ENCODE assay signal across 8 cellular contexts in the genomic region with DNA sequence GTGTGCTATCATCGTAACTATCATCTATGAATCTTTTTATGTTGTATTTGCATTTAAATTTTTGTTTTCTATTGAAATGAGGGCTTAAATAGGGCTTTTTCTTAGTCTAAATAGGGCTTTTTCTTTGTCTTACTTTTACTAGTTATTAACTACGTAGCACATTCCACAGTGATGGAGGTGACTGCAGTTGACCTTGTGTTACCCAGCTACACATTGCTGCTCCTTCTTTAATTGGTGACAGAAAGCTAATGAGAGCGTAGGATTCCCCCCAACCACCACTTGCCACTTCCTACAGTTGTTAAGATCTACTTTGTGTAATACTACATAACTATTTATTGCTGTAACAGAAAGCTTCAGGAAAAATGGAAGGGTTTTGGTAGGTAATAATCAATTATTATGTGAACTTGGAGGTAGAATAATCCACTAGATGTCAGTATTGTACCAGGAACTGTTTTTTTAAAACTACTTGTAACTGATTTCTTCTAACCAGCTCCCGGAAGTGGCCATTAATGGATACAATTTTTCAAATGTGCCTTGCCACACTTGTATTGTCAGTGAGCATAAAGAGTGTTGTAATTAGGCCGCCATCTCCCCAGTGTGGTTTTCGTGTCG. TPM values are rescaled to one million over a fixed set of nuclear protein-coding genes. Genes with fewer than 3 reads are reported as not detected.
DNase-seq lines count a peak whose midpoint lies in the region; ATAC-seq and TF ChIP-seq lines count a peak whose summit lies in the region.

No MANE protein-coding gene starts in this region.

- peaks cover 53% of the 10 kb centered on the region for H3K36me3 Mint-ChIP-seq in nephron (ENCODE audit: low read depth)

- H3K4me3 ChIP-seq in dorsolateral prefrontal cortex: peak overlapping the region in 2 of 59 donors; percentile 11 to 34

- intact Hi-C loops in dorsolateral prefrontal cortex (cut with DNase I): loop anchor here in 1 of 2 donors (10.0 kb wide), 1 partner anchor 1318 kb away; no protein-coding TSS in a partner anchor

- H3K27ac Mint-ChIP-seq in nephron: peak overlapping the region in 1 of 3 experiments; percentile 6

- no peaks in the 10 kb centered on the region for H3K27me3 Mint-ChIP-seq in nephron (ENCODE audit: low read depth)

- TF ChIP-seq CTCF in dorsolateral prefrontal cortex (IDR thresholded peaks at IDR 0.05 in 54 of 56, conservative IDR thresholded peaks at IDR 0.05 in 2 of 56; ENCODE audit: low read depth in 1 of 56, partially characterized antibody in 56 of 56) (peak; percentile 36 to 91 (median 68)), nephron (IDR thresholded peaks at IDR 0.05; ENCODE audit: unreplicated experiment in 3 of 3) (peak; percentile 43 to 74 (median 54))

- no peaks in the 10 kb centered on the region for H3K27me3 ChIP-seq in dorsolateral prefrontal cortex

- no peaks in the 10 kb centered on the region for H3K9me3 Mint-ChIP-seq in nephron

- ATAC-seq in HG03196 (IDR thresholded peaks at IDR 0.05; ENCODE audit: unreplicated experiment): peak; percentile 74
- ATAC-seq in HG02970 (IDR thresholded peaks at IDR 0.05; ENCODE audit: low FRiP score, unreplicated experiment): no peak

- peak overlapping the region in 43 of 59 donors; percentile 1 to 99 (median 67) for H3K27ac ChIP-seq in dorsolateral prefrontal cortex

- H3K4me3 Mint-ChIP-seq in nephron: no peak overlapping the region

- peak; percentile 14 to 93 (median 78) for DNase-seq in NCI-H1417 (lab: John Stamatoyannopoulos, UW)
- DNase-seq in NCI-H1417 treated with DMSO at 0.1 percent for 48 hours (lab: John Stamatoyannopoulos, UW): no peak
- DNase-seq in NCI-H748 (lab: John Stamatoyannopoulos, UW; ENCODE audit: unreplicated experiment): peak; percentile 88
- DNase-seq in dorsolateral prefrontal cortex: no peak
- no peak for DNase-seq in activated effector memory CD4-positive, alpha-beta T cell treated with anti-CD3 and anti-CD28 coated beads, Interleukin-2, amount 50 U/mL, for 16 hours

- H3K4me1 Mint-ChIP-seq in nephron: no peaks in the 10 kb centered on the region

RNA-seq across cellular contexts. Expression of a gene that starts 18.0 kb away (rescaled TPM):
- total RNA-seq in dorsolateral prefrontal cortex: 100 to 1,000 TPM in 1 of 120 experiments, 10 to 100 TPM in 119; 42.8 to 132 (median 64.0) TPM

RNA-seq across cellular contexts. Expression of a gene that starts 18.1 kb away (rescaled TPM):
- 10 to 100 TPM in 65 of 120 experiments, 1 to 10 TPM in 55; 4.4 to 16.7 (median 10.2) TPM for total RNA-seq in dorsolateral prefrontal cortex

RNA-seq across cellular contexts. Expression of a gene that starts 36.0 kb away (rescaled TPM):
- total RNA-seq in dorsolateral prefrontal cortex: 10 to 100 TPM in 10 of 120 experiments, 1 to 10 TPM in 110; 2.5 to 20.4 (median 6.8) TPM

Comparison
In these comparisons a context has a peak if more than half of its experiments do, and no peak if none do; other contexts are left out.
1. DNase-seq: peak in NCI-H1417 (3 of 3) and NCI-H748 (single experiment); none in NCI-H1417 treated with DMSO at 0.1 percent for 48 hours (single experiment), dorsolateral prefrontal cortex (0 of 10) and activated effector memory CD4-positive, alpha-beta T cell treated with anti-CD3 and anti-CD28 coated beads, Interleukin-2, amount 50 U/mL, for 16 hours (single experiment).